8 cellular contexts compared by ENCODE assay signal in genomic region chr7:64307254-64308018, GRCh38. TPM values are rescaled to one million over a fixed set of nuclear protein-coding genes. Genes with fewer than 3 reads are reported as not detected.
A peak's percentile ranks its signal among the peaks of the same experiment; 100 is the strongest.
DNase-seq lines count a peak whose midpoint lies in the region; ATAC-seq and TF ChIP-seq lines count a peak whose summit lies in the region.

No MANE protein-coding gene starts in this region.

- no peaks in the 10 kb centered on the region for H3K9me3 ChIP-seq in CD8-positive, alpha-beta T cell (ENCODE audit: low read length)
- peaks cover 6% of the 10 kb centered on the region; the same call in 1 of the 2 replicates for H3K9me3 ChIP-seq in OCI-LY3 (ENCODE audit: insufficient read depth, low read length)
- H3K9me3 ChIP-seq in parathyroid adenoma (ENCODE audit: control insufficient read depth, low read length) = no peaks in the 10 kb centered on the region
- no peaks in the 10 kb centered on the region for H3K9me3 ChIP-seq in tibial artery

- POLR2A ChIA-PET in CD8-positive, alpha-beta T cell (lab: Charles Lee) = interaction anchor here (0.6 to 1.8 kb wide), 11 partner anchors 8 to 1066 kb away, joined by 3 to 18 read pairs (median 4); partner anchors contain the start of genes ERV3-1, ZNF107, ZNF138 and ZNF680

- no peaks in the 10 kb centered on the region for H3K36me3 ChIP-seq in CD8-positive, alpha-beta T cell (ENCODE audit: insufficient read depth, low read length)
- H3K36me3 ChIP-seq in OCI-LY3 (replicated peaks; ENCODE audit: low read depth, low read length) = peaks cover 16% of the 10 kb centered on the region
- H3K36me3 ChIP-seq in parathyroid adenoma (ENCODE audit: control insufficient read depth, insufficient read depth, low read length) = no peaks in the 10 kb centered on the region
- no peaks in the 10 kb centered on the region for H3K36me3 ChIP-seq in tibial artery

- no peaks in the 10 kb centered on the region for H3K27me3 Mint-ChIP-seq in CD8-positive, alpha-beta T cell (ENCODE audit: low read depth)
- H3K27me3 Mint-ChIP-seq in activated T-helper 17 cell treated with anti-CD3 and anti-CD28 coated beads, Interleukin-2, amount 50 U/mL, for 72 hours = no peaks in the 10 kb centered on the region

- peak overlapping the region; percentile 77 for H3K27ac ChIP-seq in CD8-positive, alpha-beta T cell (ENCODE audit: low read depth, low read length)
- H3K27ac ChIP-seq in OCI-LY3 (ENCODE audit: low read length) = peak overlapping the region; percentile 91
- H3K27ac ChIP-seq in parathyroid adenoma = peak overlapping the region; percentile 79
- H3K27ac ChIP-seq in tibial artery = peak overlapping the region; percentile 86 to 97

- peak overlapping the region; percentile 69 for H3K4me2 ChIP-seq in OCI-LY3 (ENCODE audit: low read length)
- peak overlapping the region; percentile 96 for H3K4me2 ChIP-seq in parathyroid adenoma (ENCODE audit: low read length)

- no peaks in the 10 kb centered on the region for H3K27me3 ChIP-seq in CD8-positive, alpha-beta T cell (ENCODE audit: insufficient read depth, low read length)
- H3K27me3 ChIP-seq in OCI-LY3 (ENCODE audit: low read depth, low read length) (no peaks in the 10 kb centered on the region), parathyroid adenoma (ENCODE audit: control insufficient read depth, insufficient read depth, low read length) (no peaks in the 10 kb centered on the region), tibial artery (no peaks in the 10 kb centered on the region)

- peak; percentile 88 to 97 (median 92) for DNase-seq in CD8-positive, alpha-beta T cell
- DNase-seq in fibroblast of pulmonary artery (ENCODE audit: low read depth) (peak; percentile 92), tibial artery (peak; percentile 96 to 98)

- intact Hi-C loops in CD8-positive, alpha-beta T cell (cut with DNase I, micrococcal nuclease) = loop anchor here (1.0 to 10.0 kb wide), 11 partner anchors 253 to 1447 kb away; partner anchors contain the start of genes ZNF107 (in 2 of the 2), ZNF273 (in 2 of the 2), ERV3-1 (in 1 of the 2) and ZNF138 (in 1 of the 2)
- intact Hi-C loops in tibial artery (cut with DNase I; ENCODE audit: low total_unique reads) = no loop called here

- peak; percentile 98 for ATAC-seq in CD8-positive, alpha-beta T cell
- ATAC-seq in GM19372 (IDR thresholded peaks at IDR 0.05; ENCODE audit: low read depth, unreplicated experiment) (peak; percentile 98), HG03571 (IDR thresholded peaks at IDR 0.05; ENCODE audit: unreplicated experiment) (peak; percentile 99)
- peak; percentile 96 for ATAC-seq in activated T-helper 17 cell treated with anti-CD3 and anti-CD28 coated beads, Interleukin-2, amount 50 U/mL, for 72 hours (replicated peaks)

- H2AFZ ChIP-seq in OCI-LY3 (ENCODE audit: low read depth, low read length) (peak overlapping the region; percentile 62), parathyroid adenoma (peak overlapping the region; percentile 83)

- peak overlapping the region; percentile 99 for H3K27ac Mint-ChIP-seq in CD8-positive, alpha-beta T cell
- peak overlapping the region; percentile 99 for H3K27ac Mint-ChIP-seq in activated T-helper 17 cell treated with anti-CD3 and anti-CD28 coated beads, Interleukin-2, amount 50 U/mL, for 72 hours

- peaks cover 14% of the 10 kb centered on the region for H3K4me1 Mint-ChIP-seq in CD8-positive, alpha-beta T cell (ENCODE audit: low read depth)
- peaks cover 11% of the 10 kb centered on the region for H3K4me1 Mint-ChIP-seq in activated T-helper 17 cell treated with anti-CD3 and anti-CD28 coated beads, Interleukin-2, amount 50 U/mL, for 72 hours

- no peaks in the 10 kb centered on the region for H4K20me1 ChIP-seq in OCI-LY3 (ENCODE audit: insufficient read depth, low read length)

- H3K79me2 ChIP-seq in OCI-LY3 (ENCODE audit: low read length) = 0 out of 2 replicates have a peak, but pooled peaks cover 6% of the 10 kb centered on the region
- no peaks in the 10 kb centered on the region for H3K79me2 ChIP-seq in parathyroid adenoma

- CTCF ChIA-PET in CD8-positive, alpha-beta T cell (lab: Charles Lee) = interaction anchor here (1.7 kb wide), 1 partner anchor 14 kb away, joined by 4 read pairs; no protein-coding TSS in a partner anchor

- peak overlapping the region; percentile 95 for H3K4me3 Mint-ChIP-seq in CD8-positive, alpha-beta T cell
- H3K4me3 Mint-ChIP-seq in activated T-helper 17 cell treated with anti-CD3 and anti-CD28 coated beads, Interleukin-2, amount 50 U/mL, for 72 hours = peak overlapping the region; percentile 99

- H3K9me3 Mint-ChIP-seq in CD8-positive, alpha-beta T cell = no peaks in the 10 kb centered on the region
- H3K9me3 Mint-ChIP-seq in activated T-helper 17 cell treated with anti-CD3 and anti-CD28 coated beads, Interleukin-2, amount 50 U/mL, for 72 hours = no peaks in the 10 kb centered on the region

- peak overlapping the region; percentile 80 for H3K4me3 ChIP-seq in CD8-positive, alpha-beta T cell (ENCODE audit: low read depth, low read length)
- H3K4me3 ChIP-seq in OCI-LY3 (ENCODE audit: low read length) (peak overlapping the region; percentile 86), fibroblast of pulmonary artery (replicated peaks; ENCODE audit: low read depth, low read length) (peak overlapping the region; percentile 63), parathyroid adenoma (ENCODE audit: low read depth, low read length) (peak overlapping the region; percentile 81), tibial artery (peak overlapping the region; percentile 61 to 71)

- H3K36me3 Mint-ChIP-seq in CD8-positive, alpha-beta T cell = peaks cover 12% of the 10 kb centered on the region
- H3K36me3 Mint-ChIP-seq in activated T-helper 17 cell treated with anti-CD3 and anti-CD28 coated beads, Interleukin-2, amount 50 U/mL, for 72 hours (ENCODE audit: low read depth) = peaks cover 5% of the 10 kb centered on the region

- no peak for TF ChIP-seq CTCF in CD8-positive, alpha-beta T cell (IDR thresholded peaks at IDR 0.05)
- no peak for TF ChIP-seq CTCF in OCI-LY3 (IDR thresholded peaks at IDR 0.05; ENCODE audit: low read depth, low read length)
- TF ChIP-seq CTCF in fibroblast of pulmonary artery (IDR thresholded peaks at IDR 0.05; ENCODE audit: low read length, missing control alignments) = no peak
- TF ChIP-seq CTCF in parathyroid adenoma (IDR thresholded peaks at IDR 0.05) = no peak
- peak; percentile 18 to 48 for TF ChIP-seq CTCF in tibial artery (IDR thresholded peaks at IDR 0.05)

- H3K9ac ChIP-seq in OCI-LY3 (ENCODE audit: low read length) = peak overlapping the region; percentile 77
- H3K9ac ChIP-seq in parathyroid adenoma = no peak overlapping the region

- H3K4me1 ChIP-seq in CD8-positive, alpha-beta T cell (ENCODE audit: insufficient read depth, low read length) = peaks cover 14% of the 10 kb centered on the region
- H3K4me1 ChIP-seq in OCI-LY3 (ENCODE audit: low read length) = peaks cover 38% of the 10 kb centered on the region
- H3K4me1 ChIP-seq in parathyroid adenoma = peaks cover 5% of the 10 kb centered on the region
- peaks cover 0 to 11% (median 2%) of the 10 kb centered on the region in 4 donors for H3K4me1 ChIP-seq in tibial artery

RNA-seq across cellular contexts. Expression of gene ZNF736, which starts 6.3 kb away (rescaled TPM):
- 10 to 100 TPM; 23.4 to 26.6 TPM for total RNA-seq in CD8-positive, alpha-beta T cell
- total RNA-seq in activated T-helper 17 cell treated with anti-CD3 and anti-CD28 coated beads, Interleukin-2, amount 50 U/mL, for 72 hours = 10 to 100 TPM; 22.8 to 23.7 TPM

Comparison
In these comparisons a context has a peak if more than half of its experiments do, and no peak if none do; other contexts are left out.
1. Peak in every context shown above with its lines: DNase-seq, ATAC-seq, H3K4me3 ChIP-seq and H3K27ac ChIP-seq.
2. CTCF ChIP-seq: peak in tibial artery (2 of 2); none in CD8-positive, alpha-beta T cell (single experiment), OCI-LY3 (single experiment), fibroblast of pulmonary artery (single experiment) and parathyroid adenoma (single experiment).